ENCODE assay signal across 1 cellular context in the genomic region with DNA sequence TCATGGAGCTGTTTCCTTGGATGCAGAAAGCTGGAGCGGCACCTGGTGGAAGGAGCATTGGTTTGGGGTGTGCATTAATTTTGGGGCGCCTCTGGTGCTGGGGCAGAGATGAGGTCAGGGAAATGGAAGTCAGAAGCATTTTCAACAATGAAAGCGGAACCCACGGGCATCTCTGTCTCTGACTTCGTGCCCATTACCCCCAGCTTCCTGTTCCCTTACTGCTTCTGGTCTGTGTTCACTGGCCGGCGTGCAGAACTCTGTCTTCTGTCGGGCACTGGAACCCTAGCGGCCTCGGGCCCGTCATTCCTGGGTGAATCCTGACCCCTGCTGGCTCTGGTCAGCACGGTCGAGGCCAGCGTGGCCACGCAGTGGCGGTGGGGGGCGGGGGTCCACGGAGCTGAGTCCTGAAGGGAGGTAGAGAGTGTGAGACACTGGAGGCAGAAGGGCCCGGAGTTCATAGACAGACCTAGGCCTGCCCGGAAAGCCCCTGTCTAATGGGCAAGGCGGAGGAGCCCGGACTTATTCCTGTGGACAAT.
TF ChIP-seq lines count a peak whose summit lies in the region.

No MANE protein-coding gene starts in this region.

TF ChIP-seq in H1, 55 proteins besides CTCF, POLR2A, EP300 and RAD21:
- TF ChIP-seq KDM4A (IDR thresholded peaks at IDR 0.05; ENCODE audit: low read depth, low read length, severe bottlenecking) (no peak), TEAD4 (IDR thresholded peaks at IDR 0.05; ENCODE audit: low read depth, low read length) (peak; percentile 40; the same call in 1 of the 2 replicates), GABPA (IDR thresholded peaks at IDR 0.05; ENCODE audit: borderline replicate concordance, insufficient read depth, low read length) (peak; percentile 67; the same call in 1 of the 2 replicates), ASH2L (IDR thresholded peaks at IDR 0.05; ENCODE audit: low read length) (no peak), SIN3A (conservative IDR thresholded peaks at IDR 0.05 in 1 of 2, IDR thresholded peaks at IDR 0.05 in 1 of 2; ENCODE audit: low read depth in 1 of 2, low read length in 2 of 2) (peak in 1 of 2 experiments; percentile 77; a peak in 2 of 4 replicates), BACH1 (IDR thresholded peaks at IDR 0.05; ENCODE audit: low read length) (peak; percentile 75), CREB1 (IDR thresholded peaks at IDR 0.05) (peak; percentile 25; the same call in 1 of the 2 replicates), KDM5A (IDR thresholded peaks at IDR 0.05; ENCODE audit: low read length) (peak; percentile 41; the same call in 1 of the 2 replicates), RFX5 (IDR thresholded peaks at IDR 0.05; ENCODE audit: borderline replicate concordance, low read depth, low read length) (no peak), HDAC2 (IDR thresholded peaks at IDR 0.05; ENCODE audit: borderline replicate concordance in 1 of 2, low read depth in 2 of 2, low read length in 2 of 2) (peak; percentile 17 to 45; a peak in 1 of 4 replicates), CEBPB (IDR thresholded peaks at IDR 0.05; ENCODE audit: low read depth, low read length) (no peak)
- TF ChIP-seq, protein P1, sequence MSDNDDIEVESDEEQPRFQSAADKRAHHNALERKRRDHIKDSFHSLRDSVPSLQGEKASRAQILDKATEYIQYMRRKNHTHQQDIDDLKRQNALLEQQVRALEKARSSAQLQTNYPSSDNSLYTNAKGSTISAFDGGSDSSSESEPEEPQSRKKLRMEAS (IDR thresholded peaks at IDR 0.05), result peak; percentile 42; the same call in 1 of the 2 replicates
